8 cellular contexts compared by ENCODE assay signal in the genomic region with DNA sequence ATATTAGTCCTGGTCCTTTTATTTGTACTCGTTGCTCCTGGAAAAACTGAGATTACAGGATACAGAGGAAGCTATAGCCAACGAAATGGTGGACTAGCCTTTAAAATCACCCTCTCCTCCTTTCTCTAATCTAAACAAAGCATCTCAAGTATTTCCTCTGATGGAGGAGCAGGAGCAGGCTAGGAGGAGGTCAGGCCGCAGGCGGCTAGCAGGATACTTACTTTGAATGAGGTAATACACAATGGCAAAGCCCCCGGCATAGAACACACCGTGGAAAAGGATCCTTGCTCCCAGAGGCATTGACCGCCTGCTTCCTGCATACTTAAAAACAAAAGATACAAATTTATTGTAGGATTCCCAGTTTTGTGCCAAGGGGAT.
DNase-seq lines count a peak whose midpoint lies in the region; ATAC-seq and TF ChIP-seq lines count a peak whose summit lies in the region.

No MANE protein-coding gene starts in this region.

- no peaks in the 10 kb centered on the region for H3K9me3 ChIP-seq in SJCRH30 (replicated peaks)
- H3K9me3 ChIP-seq in prostate gland: no peaks in the 10 kb centered on the region

- ATAC-seq in HG02970 (IDR thresholded peaks at IDR 0.05; ENCODE audit: low FRiP score, unreplicated experiment): no peak

- 34% methylated on average over 7 of the region's 7 CpGs for WGBS in prostate gland

- no peak for TF ChIP-seq POLR2A in prostate gland (IDR thresholded peaks at IDR 0.05)

- H3K4me1 ChIP-seq in SJCRH30 (peaks cover 29% of the 10 kb centered on the region), prostate gland (replicated peaks) (peaks cover 9% of the 10 kb centered on the region)

- intact Hi-C loops in prostate gland (cut with DNase I) (no loop called here), head of caudate nucleus (cut with DNase I) (no loop called here)

- no peaks in the 10 kb centered on the region for H3K27me3 ChIP-seq in SJCRH30
- H3K27me3 ChIP-seq in prostate gland (replicated peaks; ENCODE audit: insufficient read depth): no peaks in the 10 kb centered on the region

- H3K4me3 ChIP-seq in SJCRH30 (no peak overlapping the region), prostate gland (no peak overlapping the region)

- H3K36me3 ChIP-seq in SJCRH30: peaks cover 31% of the 10 kb centered on the region
- H3K36me3 ChIP-seq in prostate gland: peaks cover 0 to 6% of the 10 kb centered on the region in 2 donors

- no peak for TF ChIP-seq CTCF in prostate gland (IDR thresholded peaks at IDR 0.05)

- DNase-seq in ELR (ENCODE audit: low read depth) (peak; percentile 79), SJCRH30 (no peak), fibroblast of gingiva (ENCODE audit: low read depth) (peak; percentile 49), prostate gland (ENCODE audit: low spot score) (no peak), head of caudate nucleus (no peak), kidney glomerular epithelial cell (lab: John Stamatoyannopoulos, UW) (no peak)
- DNase-seq in activated CD4-positive, alpha-beta T cell treated with anti-CD3 and anti-CD28 coated beads, Interleukin-2, amount 50 U/mL, for 48 hours: no peak

- H3K27ac ChIP-seq in SJCRH30 (peak overlapping the region; percentile 64), prostate gland (peak overlapping the region; percentile 72 to 83)

Comparison
In these comparisons a context has a peak if more than half of its experiments do, and no peak if none do; other contexts are left out.
1. DNase-seq: peak in ELR (single experiment) and fibroblast of gingiva (single experiment); none in SJCRH30 (0 of 2), prostate gland (single experiment), head of caudate nucleus (0 of 42), activated CD4-positive, alpha-beta T cell treated with anti-CD3 and anti-CD28 coated beads, Interleukin-2, amount 50 U/mL, for 48 hours (0 of 2) and kidney glomerular epithelial cell (single experiment).